In the genomic region with DNA sequence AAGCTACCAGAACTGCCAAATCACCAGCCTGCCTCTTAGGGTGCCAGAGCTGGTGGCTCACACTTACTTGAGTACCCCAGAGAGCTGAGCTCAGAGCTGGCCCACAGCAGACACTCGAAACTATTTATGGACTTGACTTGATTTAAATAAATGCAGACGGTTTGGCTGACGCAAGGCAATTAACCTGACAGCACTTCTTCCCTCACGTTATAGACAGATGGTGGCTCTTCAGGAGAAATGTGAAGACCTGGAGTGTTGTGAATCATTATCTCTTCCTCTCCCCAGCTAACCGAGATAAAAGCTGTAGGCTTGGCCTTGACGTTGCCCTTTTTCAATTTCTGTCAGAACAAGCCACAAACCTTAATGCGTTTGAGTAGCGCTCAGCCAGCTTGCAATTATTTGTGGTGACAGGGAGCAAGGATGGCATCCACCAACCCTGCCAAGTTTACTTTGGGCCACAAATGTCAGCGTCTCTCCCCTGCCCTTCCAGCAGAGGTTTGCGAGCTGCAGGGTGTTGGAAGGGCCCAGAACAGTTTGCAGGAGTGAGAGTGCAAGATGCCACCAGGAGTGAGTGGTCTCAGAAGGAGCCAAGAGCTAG, we compare ENCODE assay signal across 8 cellular contexts. TPM values are rescaled to one million over a fixed set of nuclear protein-coding genes. Genes with fewer than 3 reads are reported as not detected.
DNase-seq lines count a peak whose midpoint lies in the region; ATAC-seq, FAIRE-seq and TF ChIP-seq lines count a peak whose summit lies in the region.

No MANE protein-coding gene starts in this region.

- H3K4me3 Mint-ChIP-seq in astrocyte (ENCODE audit: unreplicated experiment), result no peak overlapping the region
- no peak overlapping the region for H3K4me3 Mint-ChIP-seq in neural progenitor cell

- H3K79me2 ChIP-seq in astrocyte (ENCODE audit: insufficient read depth, low read length), result no peaks in the 10 kb centered on the region
- no peaks in the 10 kb centered on the region for H3K79me2 ChIP-seq in neural progenitor cell (ENCODE audit: low read depth)

- H4K20me1 ChIP-seq in astrocyte (ENCODE audit: insufficient read depth, low read length), result no peaks in the 10 kb centered on the region
- no peaks in the 10 kb centered on the region for H4K20me1 ChIP-seq in neural progenitor cell (ENCODE audit: low read depth)

- DNase-seq in G401 (ENCODE audit: low spot score) (peak; percentile 88), NCI-H2107 treated with DMSO at 0.1 percent for 48 hours (lab: John Stamatoyannopoulos, UW; ENCODE audit: unreplicated experiment) (peak; percentile 71), astrocyte (ENCODE audit: low read depth) (peak; percentile 82), globus pallidus (ENCODE audit: low spot score) (no peak), neural progenitor cell (ENCODE audit: low spot score) (no peak)

- no peaks in the 10 kb centered on the region for H3K27me3 Mint-ChIP-seq in astrocyte (ENCODE audit: low read depth, unreplicated experiment)
- H3K27me3 Mint-ChIP-seq in neural progenitor cell (ENCODE audit: insufficient read depth, low read depth), result peaks cover 4% of the 10 kb centered on the region

- H3K9ac ChIP-seq in astrocyte (ENCODE audit: low read length) (no peak overlapping the region), neural progenitor cell (no peak overlapping the region)

- no peak overlapping the region for H3K4me3 ChIP-seq in astrocyte (ENCODE audit: insufficient read depth, low read depth, low read length)
- no peak overlapping the region for H3K4me3 ChIP-seq in neural progenitor cell

- H3K9me3 Mint-ChIP-seq in astrocyte (ENCODE audit: unreplicated experiment) (peaks cover 6% of the 10 kb centered on the region), neural progenitor cell (peaks cover 9% of the 10 kb centered on the region)

- no peak overlapping the region for H2AFZ ChIP-seq in astrocyte (ENCODE audit: low read depth, low read length)
- no peak overlapping the region for H2AFZ ChIP-seq in neural progenitor cell (replicated peaks)

- peaks cover 2% of the 10 kb centered on the region for H3K36me3 Mint-ChIP-seq in astrocyte (ENCODE audit: low read depth, unreplicated experiment)
- H3K36me3 Mint-ChIP-seq in neural progenitor cell, result peaks cover 4% of the 10 kb centered on the region

- H3K27ac ChIP-seq in astrocyte (ENCODE audit: low read depth, low read length) (no peak overlapping the region), neural progenitor cell (no peak overlapping the region)

- peaks cover 6% of the 10 kb centered on the region for H3K4me1 ChIP-seq in astrocyte (ENCODE audit: insufficient read depth, low read length)
- no peaks in the 10 kb centered on the region for H3K4me1 ChIP-seq in neural progenitor cell

- FAIRE-seq in astrocyte (lab: Jason Lieb, UNC), result no peak

- ATAC-seq in GM21447 (IDR thresholded peaks at IDR 0.05; ENCODE audit: unreplicated experiment) (peak; percentile 55), HG03135 (IDR thresholded peaks at IDR 0.05; ENCODE audit: unreplicated experiment) (no peak), GM21576 (IDR thresholded peaks at IDR 0.05; ENCODE audit: unreplicated experiment) (no peak)

- H3F3A ChIP-seq in neural progenitor cell (ENCODE audit: low read depth), result no peaks in the 10 kb centered on the region

- H3K27ac Mint-ChIP-seq in astrocyte (ENCODE audit: unreplicated experiment) (no peak overlapping the region), neural progenitor cell (no peak overlapping the region)

- TF ChIP-seq CTCF in astrocyte (IDR thresholded peaks at IDR 0.05; ENCODE audit: insufficient read depth, low read depth, low read length), result no peak
- TF ChIP-seq CTCF in neural progenitor cell (IDR thresholded peaks at IDR 0.05), result no peak

- in situ Hi-C loops in G401 (cut with HindIII; ENCODE audit: low sequenced_read_pairs), result no loop called here

- H3K27me3 ChIP-seq in astrocyte (ENCODE audit: insufficient read depth, low read length) (no peaks in the 10 kb centered on the region), neural progenitor cell (no peaks in the 10 kb centered on the region)

- H3K4me1 Mint-ChIP-seq in astrocyte (ENCODE audit: low read depth, unreplicated experiment), result peaks cover 10% of the 10 kb centered on the region
- peaks cover 29% of the 10 kb centered on the region for H3K4me1 Mint-ChIP-seq in neural progenitor cell

- H3K9me3 ChIP-seq in astrocyte (ENCODE audit: insufficient read depth, low read depth, low read length) (peaks cover 6% of the 10 kb centered on the region), neural progenitor cell (ENCODE audit: low read depth) (no peaks in the 10 kb centered on the region)

- H3K36me3 ChIP-seq in astrocyte (ENCODE audit: insufficient read depth, low read length), result no peaks in the 10 kb centered on the region
- no peaks in the 10 kb centered on the region for H3K36me3 ChIP-seq in neural progenitor cell

- H3K4me2 ChIP-seq in astrocyte (ENCODE audit: low read length) (no peak overlapping the region), neural progenitor cell (no peak overlapping the region)

RNA-seq across cellular contexts. Expression of a gene that starts 34.0 kb away (rescaled TPM):
- 2.3 and 3.3 TPM in 2 replicates for total RNA-seq in G401 (2014; rRNA removed; shearing (Covaris generic))
- total RNA-seq in astrocyte (30.0 and 31.1 TPM in 2 replicates), neural progenitor cell (ENCODE audit: low replicate concordance) (11.7 and 12.4 TPM in 2 replicates)

Comparison
In these comparisons a context has a peak if more than half of its experiments do, and no peak if none do; other contexts are left out.
1. DNase-seq: peak in G401 (single experiment), NCI-H2107 treated with DMSO at 0.1 percent for 48 hours (single experiment) and astrocyte (single experiment); none in globus pallidus (single experiment) and neural progenitor cell (single experiment).